ENCODE assay signal across 16 cellular contexts in the genomic region with DNA sequence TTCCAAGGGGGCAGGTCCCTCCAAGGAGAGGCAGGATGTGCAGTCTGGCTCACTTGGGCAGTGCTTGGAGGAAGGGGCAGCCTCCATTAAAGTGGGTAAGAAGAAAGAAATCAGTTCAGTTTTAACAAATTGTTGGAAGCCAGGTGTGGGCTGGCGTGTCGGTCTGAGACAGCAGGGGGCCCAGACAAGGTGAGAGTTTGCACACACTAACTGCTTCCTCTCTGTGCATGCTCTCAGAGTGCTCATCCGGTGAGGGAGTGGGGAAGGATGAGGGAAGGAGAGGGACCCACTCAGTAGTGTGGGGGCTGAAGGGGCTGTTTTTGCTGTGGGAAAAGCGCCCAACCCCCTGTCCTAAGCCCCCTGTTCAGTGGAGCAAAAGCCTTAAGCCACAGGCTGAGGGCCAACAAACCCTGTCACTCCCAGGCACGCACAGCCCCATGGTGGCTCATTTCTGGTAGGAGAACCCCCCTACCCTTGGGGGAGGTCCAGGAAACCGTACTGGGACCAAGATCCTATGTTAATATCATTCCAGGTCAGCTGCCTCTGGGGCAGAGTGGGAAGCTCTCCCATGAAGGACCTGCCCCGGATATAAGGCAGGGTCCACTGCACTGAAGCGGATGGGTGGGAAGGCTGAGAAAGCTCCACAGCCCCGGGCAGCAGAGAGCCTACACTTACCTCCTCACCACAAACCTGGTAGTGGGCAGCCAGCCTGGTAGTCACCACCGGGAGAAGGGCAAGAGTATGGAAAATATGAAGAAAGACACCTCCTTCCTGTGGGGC.
"Had no signal": no experiment of that assay in that cellular context is flagged by ENCODE, and none has a peak within 500 bp of the region (broad histone marks: within the 10 kb centered on the region; RNA-seq: fewer than 3 reads in every experiment).

No MANE protein-coding gene starts in this region.

- H3K4me3 ChIP-seq: esophagus squamous epithelium, left ventricle myocardium inferior, tibial artery, vagina had no signal

- H3K27ac Mint-ChIP-seq: activated B cell treated with CpG ODN at 0.5 μM for 24 hours; activated naive CD4-positive, alpha-beta T cell treated with anti-CD3 and anti-CD28 coated beads, Interleukin-2, amount 50 U/mL, for 24 hours; T-helper 1 cell treated with Interleukin-12 subunit alpha and Interleukin-12 subunit beta and Interleukin-4 antibody, amounts not matched to agents 30 μg/mL and 1 μg/mL, for 36 hours had no signal

- H3K9me3 Mint-ChIP-seq: activated B cell treated with CpG ODN at 0.5 μM for 24 hours; activated naive CD4-positive, alpha-beta T cell treated with anti-CD3 and anti-CD28 coated beads, Interleukin-2, amount 50 U/mL, for 24 hours; T-helper 1 cell treated with Interleukin-12 subunit alpha and Interleukin-12 subunit beta and Interleukin-4 antibody, amounts not matched to agents 30 μg/mL and 1 μg/mL, for 36 hours had no signal

- H3K27me3 Mint-ChIP-seq: activated B cell treated with CpG ODN at 0.5 μM for 24 hours; activated naive CD4-positive, alpha-beta T cell treated with anti-CD3 and anti-CD28 coated beads, Interleukin-2, amount 50 U/mL, for 24 hours had no signal

- ATAC-seq: SK-N-SH treated with all-trans-retinoic acid at 6 μM for 48 hours had no signal

- H3K4me1 Mint-ChIP-seq: activated naive CD4-positive, alpha-beta T cell treated with anti-CD3 and anti-CD28 coated beads, Interleukin-2, amount 50 U/mL, for 24 hours had no signal

- DNase-seq: activated B cell treated with CpG ODN at 0.5 μM for 24 hours; activated CD4-positive, alpha-beta T cell treated with anti-CD3 and anti-CD28 coated beads, Interleukin-2, amount 50 U/mL, for 48 hours; activated CD8-positive, alpha-beta memory T cell treated with anti-CD3 and anti-CD28 coated beads, Interleukin-2, amount 50 U/mL, for 48 hours; amygdala; brain microvascular endothelial cell; dermis blood vessel endothelial cell; esophagus squamous epithelium; foreskin fibroblast; head of caudate nucleus; left ventricle myocardium inferior; stimulated activated CD4-positive, alpha-beta T cell treated with anti-CD3 and anti-CD28 coated beads, Interleukin-4, amount 100 ng/mL, for 4 hours; tibial artery had no signal

- H3K9me3 ChIP-seq: esophagus squamous epithelium, left ventricle myocardium inferior, tibial artery, vagina had no signal

- H3K27me3 ChIP-seq: brain microvascular endothelial cell, esophagus squamous epithelium, tibial artery, vagina had no signal

- H3K36me3 ChIP-seq: brain microvascular endothelial cell, esophagus squamous epithelium, left ventricle myocardium inferior, tibial artery, vagina had no signal

- H3K27ac ChIP-seq: brain microvascular endothelial cell, esophagus squamous epithelium, left ventricle myocardium inferior, tibial artery, vagina had no signal

- H3K4me3 Mint-ChIP-seq: activated B cell treated with CpG ODN at 0.5 μM for 24 hours; activated naive CD4-positive, alpha-beta T cell treated with anti-CD3 and anti-CD28 coated beads, Interleukin-2, amount 50 U/mL, for 24 hours; T-helper 1 cell treated with Interleukin-12 subunit alpha and Interleukin-12 subunit beta and Interleukin-4 antibody, amounts not matched to agents 30 μg/mL and 1 μg/mL, for 36 hours had no signal

- H3K36me3 Mint-ChIP-seq: activated naive CD4-positive, alpha-beta T cell treated with anti-CD3 and anti-CD28 coated beads, Interleukin-2, amount 50 U/mL, for 24 hours had no signal
